Comparison of ENCODE assay signal across 16 cellular contexts in genomic region chr3:179410317-179410716, GRCh38. TPM values are rescaled to one million over a fixed set of nuclear protein-coding genes. Genes with fewer than 3 reads are reported as not detected.
DNase-seq lines count a peak whose midpoint lies in the region; ATAC-seq and TF ChIP-seq lines count a peak whose summit lies in the region.
"Had no signal": no experiment of that assay in that cellular context is flagged by ENCODE, and none has a peak within 500 bp of the region (broad histone marks: within the 10 kb centered on the region; RNA-seq: fewer than 3 reads in every experiment).

No MANE protein-coding gene starts in this region.

- H3K27ac ChIP-seq in OCI-LY3 (ENCODE audit: low read length): no peak overlapping the region
- H3K27ac ChIP-seq in vagina: no peak overlapping the region
- H3K27ac ChIP-seq: heart left ventricle, pancreas had no signal

- H3K27me3 ChIP-seq in OCI-LY3 (ENCODE audit: low read depth, low read length) (no peaks in the 10 kb centered on the region), vagina (no peaks in the 10 kb centered on the region)
- H3K27me3 ChIP-seq: heart left ventricle, pancreas had no signal

- no peak for TF ChIP-seq POLR2A in vagina (IDR thresholded peaks at IDR 0.05)

- H2AFZ ChIP-seq in OCI-LY3 (ENCODE audit: low read depth, low read length): no peak overlapping the region

- TF ChIP-seq CTCF in OCI-LY3 (IDR thresholded peaks at IDR 0.05; ENCODE audit: low read depth, low read length) (peak; percentile 39), fibroblast of mammary gland (conservative IDR thresholded peaks at IDR 0.05; ENCODE audit: control insufficient read depth, insufficient read depth, low read depth, low read length) (peak; percentile 12), vagina (IDR thresholded peaks at IDR 0.05) (no peak)

- no peaks in the 10 kb centered on the region for H3K4me1 ChIP-seq in OCI-LY3 (ENCODE audit: low read length)
- H3K4me1 ChIP-seq in vagina: no peaks in the 10 kb centered on the region
- H3K4me1 ChIP-seq: pancreas had no signal

- H4K20me1 ChIP-seq in OCI-LY3 (ENCODE audit: insufficient read depth, low read length): no peaks in the 10 kb centered on the region

- H3K9me3 ChIP-seq in OCI-LY3 (ENCODE audit: insufficient read depth, low read length): no peaks in the 10 kb centered on the region
- no peaks in the 10 kb centered on the region for H3K9me3 ChIP-seq in vagina
- H3K9me3 ChIP-seq: heart left ventricle, pancreas had no signal

- no peak overlapping the region for H3K4me2 ChIP-seq in OCI-LY3 (ENCODE audit: low read length)

- DNase-seq in AG20443 (ENCODE audit: low spot score) (peak; percentile 23), fibroblast of mammary gland (ENCODE audit: low read depth) (peak; percentile 20), activated gamma-delta T cell treated with Interleukin-2 at 50 U/mL for 16 hours (no peak), vagina (ENCODE audit: extremely low spot score in 2 of 2) (no peak)
- DNase-seq: activated CD8-positive, alpha-beta T cell treated with anti-CD3 and anti-CD28 coated beads, Interleukin-2, amount 10 ng/mL, durations not matched to agents 7 days and 5 days; CD8-positive, alpha-beta memory T cell; cortex of kidney; heart left ventricle; NCI-H526; pancreas; substantia nigra had no signal

- no peaks in the 10 kb centered on the region for H3K79me2 ChIP-seq in OCI-LY3 (ENCODE audit: low read length)

- no peak overlapping the region for H3K4me3 ChIP-seq in OCI-LY3 (ENCODE audit: low read length)
- H3K4me3 ChIP-seq in fibroblast of mammary gland (ENCODE audit: control insufficient read depth, low read depth, low read length): no peak overlapping the region
- H3K4me3 ChIP-seq in vagina: no peak overlapping the region
- H3K4me3 ChIP-seq: heart left ventricle, pancreas had no signal

- H3K9ac ChIP-seq in OCI-LY3 (ENCODE audit: low read length): no peak overlapping the region

- ATAC-seq in GM18502 (IDR thresholded peaks at IDR 0.05; ENCODE audit: poor library complexity, unreplicated experiment) (peak; percentile 50), HG03108 (IDR thresholded peaks at IDR 0.05; ENCODE audit: unreplicated experiment) (no peak), GM21390 (IDR thresholded peaks at IDR 0.05; ENCODE audit: unreplicated experiment) (no peak)
- ATAC-seq: activated CD8-positive, alpha-beta T cell treated with anti-CD3 and anti-CD28 coated beads, Interleukin-2, amount 10 ng/mL, durations not matched to agents 7 days and 5 days; activated naive CD4-positive, alpha-beta T cell treated with anti-CD3 and anti-CD28 coated beads, Interleukin-2, amount 50 U/mL, for 72 hours; heart left ventricle; pancreas had no signal

- H3K36me3 ChIP-seq in OCI-LY3 (replicated peaks; ENCODE audit: low read depth, low read length) (no peaks in the 10 kb centered on the region), vagina (peaks cover 0 to 12% of the 10 kb centered on the region in 2 donors)
- H3K36me3 ChIP-seq: pancreas had no signal

- intact Hi-C loops in vagina (cut with DNase I): no loop called here

RNA-seq across cellular contexts. Expression of gene GNB4, which starts 41.0 kb away (rescaled TPM):
- total RNA-seq in vagina: 23.3 TPM

Comparison
In these comparisons a context has a peak if more than half of its experiments do, and no peak if none do; other contexts are left out.
1. DNase-seq: peak in AG20443 (single experiment) and fibroblast of mammary gland (single experiment); none in activated gamma-delta T cell treated with Interleukin-2 at 50 U/mL for 16 hours (single experiment) and vagina (0 of 2).
2. CTCF ChIP-seq: peak in OCI-LY3 (single experiment) and fibroblast of mammary gland (single experiment); none in vagina (0 of 3).